ENCODE assay signal across 8 cellular contexts in the genomic region with DNA sequence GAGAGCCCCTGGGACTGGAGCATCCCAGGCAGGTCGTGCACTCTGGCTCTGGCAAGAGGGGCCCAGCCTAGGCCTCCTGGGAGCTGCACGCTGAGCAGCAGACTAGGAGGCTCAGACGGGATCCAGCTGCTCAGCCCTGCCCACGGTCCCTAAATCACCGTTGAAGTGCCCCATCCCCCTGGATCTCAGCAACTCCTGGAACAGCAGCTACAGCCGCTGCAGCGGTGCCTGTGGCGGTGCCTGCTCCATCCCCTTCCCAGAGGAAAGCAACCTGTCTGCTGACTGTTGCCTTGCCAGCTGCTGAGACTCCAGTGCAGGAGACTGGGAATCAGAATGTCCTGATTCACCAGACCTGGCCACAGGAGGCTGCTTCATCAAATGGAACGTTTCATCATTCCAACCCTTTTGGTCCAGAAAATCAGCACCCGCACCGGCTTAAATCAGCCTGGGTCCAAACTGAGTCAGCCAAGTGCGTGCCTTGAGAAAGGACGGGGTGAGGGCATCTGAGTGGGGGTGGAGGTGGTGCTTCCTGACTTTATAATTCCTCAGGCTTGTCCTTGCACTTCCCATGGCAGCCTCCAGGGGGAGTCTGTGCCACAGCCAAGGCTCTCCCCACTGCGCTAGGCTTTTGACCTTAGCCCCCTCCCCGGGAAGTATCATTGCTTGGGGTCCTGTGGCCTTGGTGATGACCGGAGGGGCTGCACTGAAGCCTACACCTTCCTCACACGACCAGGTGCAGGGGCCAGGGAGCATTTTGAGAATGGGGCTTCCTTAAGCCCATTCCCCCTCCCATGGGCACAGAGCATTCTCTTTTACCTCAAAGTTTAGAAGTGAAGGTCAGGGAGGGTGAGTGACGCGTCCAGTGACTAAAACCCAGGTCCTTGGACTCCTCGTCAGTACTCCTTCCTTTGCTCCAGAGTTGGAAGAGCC. TPM values are rescaled to one million over a fixed set of nuclear protein-coding genes. Genes with fewer than 3 reads are reported as not detected.
DNase-seq lines count a peak whose midpoint lies in the region; ATAC-seq and TF ChIP-seq lines count a peak whose summit lies in the region.

No MANE protein-coding gene starts in this region.

- no peak overlapping the region for H3K27ac Mint-ChIP-seq in CD4-positive, CD25-positive, alpha-beta regulatory T cell
- H3K27ac Mint-ChIP-seq in glutamatergic neuron (ENCODE audit: unreplicated experiment), result peak overlapping the region; percentile 62

- no peaks in the 10 kb centered on the region for H3K4me1 Mint-ChIP-seq in CD4-positive, CD25-positive, alpha-beta regulatory T cell
- peaks cover 12% of the 10 kb centered on the region for H3K4me1 Mint-ChIP-seq in glutamatergic neuron (ENCODE audit: low read depth, unreplicated experiment)

- H3K36me3 Mint-ChIP-seq in CD4-positive, CD25-positive, alpha-beta regulatory T cell, result no peaks in the 10 kb centered on the region
- no peaks in the 10 kb centered on the region for H3K36me3 Mint-ChIP-seq in glutamatergic neuron (ENCODE audit: unreplicated experiment)

- no peaks in the 10 kb centered on the region for H3K4me1 ChIP-seq in CD4-positive, CD25-positive, alpha-beta regulatory T cell (ENCODE audit: control insufficient read depth, insufficient read depth, low read length, poor library complexity, severe bottlenecking)
- H3K4me1 ChIP-seq in prostate gland (replicated peaks), result no peaks in the 10 kb centered on the region

- no peak overlapping the region for H3K4me3 ChIP-seq in CD4-positive, CD25-positive, alpha-beta regulatory T cell (ENCODE audit: low read depth, low read length)
- H3K4me3 ChIP-seq in prostate gland, result no peak overlapping the region

- DNase-seq in CD4-positive, CD25-positive, alpha-beta regulatory T cell, result peak in 2 of 3 donors; percentile 14 to 20
- DNase-seq in GM20000 (ENCODE audit: low spot score) (peak; percentile 52), NCI-H69 (lab: John Stamatoyannopoulos, UW) (peak; percentile 54), activated T-helper 1 cell treated with Interleukin-2 at 50 U/mL for 16 hours (ENCODE audit: low read depth) (peak; percentile 12), glutamatergic neuron (peak; percentile 66), prostate gland (ENCODE audit: low spot score) (no peak), NCI-H2196 treated with DMSO at 0.1 percent for 48 hours (lab: John Stamatoyannopoulos, UW; ENCODE audit: unreplicated experiment) (no peak)

- H3K4me3 Mint-ChIP-seq in CD4-positive, CD25-positive, alpha-beta regulatory T cell, result no peak overlapping the region
- H3K4me3 Mint-ChIP-seq in glutamatergic neuron (ENCODE audit: unreplicated experiment), result peak overlapping the region; percentile 65

- no peaks in the 10 kb centered on the region for H3K36me3 ChIP-seq in CD4-positive, CD25-positive, alpha-beta regulatory T cell (ENCODE audit: control insufficient read depth, insufficient read depth, low read length)
- H3K36me3 ChIP-seq in prostate gland, result no peaks in the 10 kb centered on the region

- H3K27me3 ChIP-seq in CD4-positive, CD25-positive, alpha-beta regulatory T cell (ENCODE audit: control insufficient read depth, insufficient read depth, low read length), result no peaks in the 10 kb centered on the region
- no peaks in the 10 kb centered on the region for H3K27me3 ChIP-seq in prostate gland (replicated peaks; ENCODE audit: insufficient read depth)

- no peak for ATAC-seq in CD4-positive, CD25-positive, alpha-beta regulatory T cell (ENCODE audit: low read depth in 2 of 2)
- no peak for ATAC-seq in GM18868 (IDR thresholded peaks at IDR 0.05; ENCODE audit: unreplicated experiment)

- H3K9me3 Mint-ChIP-seq in CD4-positive, CD25-positive, alpha-beta regulatory T cell, result no peaks in the 10 kb centered on the region
- peaks cover 6% of the 10 kb centered on the region for H3K9me3 Mint-ChIP-seq in glutamatergic neuron (ENCODE audit: unreplicated experiment)

- H3K27me3 Mint-ChIP-seq in CD4-positive, CD25-positive, alpha-beta regulatory T cell, result no peaks in the 10 kb centered on the region
- H3K27me3 Mint-ChIP-seq in glutamatergic neuron (ENCODE audit: unreplicated experiment), result peaks cover 5% of the 10 kb centered on the region

- H3K9me3 ChIP-seq in CD4-positive, CD25-positive, alpha-beta regulatory T cell (ENCODE audit: control insufficient read depth in 2 of 2, low read length in 2 of 2), result no peaks in the 10 kb centered on the region
- H3K9me3 ChIP-seq in prostate gland, result no peaks in the 10 kb centered on the region

- intact Hi-C loops in prostate gland (cut with DNase I), result no loop called here

- TF ChIP-seq CTCF in GM20000 (IDR thresholded peaks at IDR 0.05; ENCODE audit: extremely low read depth, missing control alignments) (peak; percentile 30), glutamatergic neuron (IDR thresholded peaks at IDR 0.05; ENCODE audit: partially characterized antibody, unreplicated experiment) (peak; percentile 81), prostate gland (IDR thresholded peaks at IDR 0.05) (peak in 3 of 4 experiments; percentile 36 to 54 (median 42))

- WGBS in prostate gland, result 48% methylated on average over 14 of the region's 20 CpGs

- TF ChIP-seq POLR2A in prostate gland (IDR thresholded peaks at IDR 0.05), result no peak

- no peak overlapping the region for H3K27ac ChIP-seq in CD4-positive, CD25-positive, alpha-beta regulatory T cell (ENCODE audit: insufficient read depth, low read length, poor library complexity, severe bottlenecking)
- no peak overlapping the region for H3K27ac ChIP-seq in prostate gland

RNA-seq across cellular contexts. Expression of a gene that starts 6.5 kb away (rescaled TPM):
- total RNA-seq in CD4-positive, CD25-positive, alpha-beta regulatory T cell, result 4.4 TPM
- polyA plus RNA-seq in CD4-positive, CD25-positive, alpha-beta regulatory T cell, result 1 to 10 TPM; 1.1 to 3.0 (median 1.7) TPM
- total RNA-seq in glutamatergic neuron (ENCODE audit: unreplicated experiment), result 1.1 TPM
- total RNA-seq in prostate gland, result 10 to 100 TPM; 20.3 to 27.1 TPM

Comparison
In these comparisons a context has a peak if more than half of its experiments do, and no peak if none do; other contexts are left out.
1. DNase-seq: peak in CD4-positive, CD25-positive, alpha-beta regulatory T cell (2 of 3), GM20000 (single experiment), NCI-H69 (single experiment), activated T-helper 1 cell treated with Interleukin-2 at 50 U/mL for 16 hours (single experiment) and glutamatergic neuron (single experiment); none in prostate gland (single experiment) and NCI-H2196 treated with DMSO at 0.1 percent for 48 hours (single experiment).
2. CTCF ChIP-seq: peak in every context shown above with its lines; median percentile 81 in glutamatergic neuron; 42 in prostate gland; 30 in GM20000.